Comparison of ENCODE assay signal across 1 cellular context in the genomic region with DNA sequence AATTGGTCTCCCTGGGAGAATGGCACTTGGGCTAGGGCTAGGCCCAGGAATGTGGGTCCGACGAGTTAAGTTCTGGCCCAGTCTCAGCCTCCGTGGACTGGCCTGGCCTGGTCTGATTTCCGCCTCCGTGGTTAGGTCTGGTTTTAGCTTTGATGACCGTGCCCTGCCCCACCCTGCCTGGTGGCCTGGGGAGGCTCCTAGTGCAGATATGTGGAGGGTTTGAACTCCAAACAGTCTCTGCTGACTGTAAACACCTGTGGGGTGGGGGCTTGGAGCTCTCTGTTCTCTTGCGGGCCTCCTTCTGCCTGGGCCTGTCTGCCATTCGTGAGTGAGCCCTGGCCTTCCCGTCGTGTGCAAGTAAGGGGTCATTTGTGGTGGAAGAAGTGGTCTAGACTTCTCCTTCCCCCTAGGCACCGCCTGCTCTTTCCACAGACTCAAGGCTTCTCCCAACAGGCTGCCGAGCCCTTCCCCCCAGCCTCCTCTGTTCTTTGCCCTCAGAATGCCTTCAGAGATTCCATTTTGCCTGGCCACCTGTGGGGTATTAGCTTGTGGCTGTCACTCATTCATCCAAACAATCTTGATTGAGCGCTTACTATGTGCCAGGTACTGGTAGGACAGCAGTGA.
TF ChIP-seq lines count a peak whose summit lies in the region.

No MANE protein-coding gene starts in this region.

TF ChIP-seq in WTC11, 78 proteins besides CTCF, POLR2A, EP300 and RAD21 (continued from another document):
- TF ChIP-seq, protein P1, sequence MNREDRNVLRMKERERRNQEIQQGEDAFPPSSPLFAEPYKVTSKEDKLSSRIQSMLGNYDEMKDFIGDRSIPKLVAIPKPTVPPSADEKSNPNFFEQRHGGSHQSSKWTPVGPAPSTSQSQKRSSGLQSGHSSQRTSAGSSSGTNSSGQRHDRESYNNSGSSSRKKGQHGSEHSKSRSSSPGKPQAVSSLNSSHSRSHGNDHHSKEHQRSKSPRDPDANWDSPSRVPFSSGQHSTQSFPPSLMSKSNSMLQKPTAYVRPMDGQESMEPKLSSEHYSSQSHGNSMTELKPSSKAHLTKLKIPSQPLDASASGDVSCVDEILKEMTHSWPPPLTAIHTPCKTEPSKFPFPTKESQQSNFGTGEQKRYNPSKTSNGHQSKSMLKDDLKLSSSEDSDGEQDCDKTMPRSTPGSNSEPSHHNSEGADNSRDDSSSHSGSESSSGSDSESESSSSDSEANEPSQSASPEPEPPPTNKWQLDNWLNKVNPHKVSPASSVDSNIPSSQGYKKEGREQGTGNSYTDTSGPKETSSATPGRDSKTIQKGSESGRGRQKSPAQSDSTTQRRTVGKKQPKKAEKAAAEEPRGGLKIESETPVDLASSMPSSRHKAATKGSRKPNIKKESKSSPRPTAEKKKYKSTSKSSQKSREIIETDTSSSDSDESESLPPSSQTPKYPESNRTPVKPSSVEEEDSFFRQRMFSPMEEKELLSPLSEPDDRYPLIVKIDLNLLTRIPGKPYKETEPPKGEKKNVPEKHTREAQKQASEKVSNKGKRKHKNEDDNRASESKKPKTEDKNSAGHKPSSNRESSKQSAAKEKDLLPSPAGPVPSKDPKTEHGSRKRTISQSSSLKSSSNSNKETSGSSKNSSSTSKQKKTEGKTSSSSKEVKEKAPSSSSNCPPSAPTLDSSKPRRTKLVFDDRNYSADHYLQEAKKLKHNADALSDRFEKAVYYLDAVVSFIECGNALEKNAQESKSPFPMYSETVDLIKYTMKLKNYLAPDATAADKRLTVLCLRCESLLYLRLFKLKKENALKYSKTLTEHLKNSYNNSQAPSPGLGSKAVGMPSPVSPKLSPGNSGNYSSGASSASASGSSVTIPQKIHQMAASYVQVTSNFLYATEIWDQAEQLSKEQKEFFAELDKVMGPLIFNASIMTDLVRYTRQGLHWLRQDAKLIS (CRISPR knock-in tag; IDR thresholded peaks at IDR 0.05; ENCODE audit: borderline replicate concordance), result no peak
- TF ChIP-seq MXD4 (CRISPR knock-in tag; IDR thresholded peaks at IDR 0.05; ENCODE audit: borderline replicate concordance), result no peak
- no peak for TF ChIP-seq NR3C1 (CRISPR knock-in tag; conservative IDR thresholded peaks at IDR 0.05; ENCODE audit: low read depth)
- TF ChIP-seq ZNF317 (CRISPR knock-in tag; IDR thresholded peaks at IDR 0.05; ENCODE audit: borderline replicate concordance, low read depth), result no peak
- no peak for TF ChIP-seq ZNF219 (CRISPR knock-in tag; IDR thresholded peaks at IDR 0.05; ENCODE audit: borderline replicate concordance)
TF ChIP-seq in WTC11: peak in this region for 0.
